In the genomic region with DNA sequence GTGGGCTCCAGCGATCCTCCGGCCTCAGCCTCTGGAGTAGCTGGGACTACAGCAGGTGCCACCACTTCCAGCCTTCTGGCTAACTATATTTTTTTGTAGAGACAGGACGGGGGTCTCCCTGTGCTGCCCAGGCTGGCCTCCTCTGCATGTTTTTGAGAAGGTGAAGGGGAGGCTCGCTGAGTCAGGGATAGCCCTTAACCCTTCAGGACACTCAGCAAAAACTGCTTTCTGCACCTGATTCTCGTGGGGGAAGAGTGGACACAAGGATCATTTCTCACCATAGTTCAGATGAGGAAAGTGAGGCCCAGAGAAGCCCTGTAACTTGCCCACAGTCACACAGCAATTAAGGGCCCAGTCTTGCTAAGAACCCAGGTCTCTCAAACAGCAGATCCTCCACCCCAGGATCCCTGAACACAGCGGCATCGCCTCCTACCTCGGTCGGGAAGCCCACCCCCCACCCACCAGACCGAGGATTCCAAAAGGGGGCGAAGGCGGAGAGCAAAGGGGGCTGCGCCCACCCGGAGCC, we compare ENCODE assay signal across 9 cellular contexts. TPM values are rescaled to one million over a fixed set of nuclear protein-coding genes. Genes with fewer than 3 reads are reported as not detected.
DNase-seq lines count a peak whose midpoint lies in the region; ATAC-seq and TF ChIP-seq lines count a peak whose summit lies in the region.
"Had no signal": no experiment of that assay in that cellular context is flagged by ENCODE, and none has a peak within 500 bp of the region (broad histone marks: within the 10 kb centered on the region; RNA-seq: fewer than 3 reads in every experiment).

No MANE protein-coding gene starts in this region.

- peaks cover 71% of the 10 kb centered on the region for H3K4me1 Mint-ChIP-seq in activated naive CD8-positive, alpha-beta T cell (ENCODE audit: low read depth)
- peaks cover 76 to 91% of the 10 kb centered on the region in 2 donors for H3K4me1 Mint-ChIP-seq in immature natural killer cell
- peaks cover 60 to 90% of the 10 kb centered on the region in 2 donors for H3K4me1 Mint-ChIP-seq in stimulated activated naive B cell treated with anti-CD40 and anti-IgM and Interleukin-4, amounts not matched to agents 10 μg/mL and 1 μg/mL and 100 μg/mL, for 72 hours

- ATAC-seq in stimulated activated naive B cell treated with anti-CD40 and anti-IgM and Interleukin-4, amounts not matched to agents 10 μg/mL and 1 μg/mL and 100 μg/mL, for 72 hours (replicated peaks) = no peak
- no peak for ATAC-seq in HG02759 (IDR thresholded peaks at IDR 0.05; ENCODE audit: unreplicated experiment)

- H3K4me3 ChIP-seq in HFF-Myc (replicated peaks; ENCODE audit: low read depth, low read length) = peak overlapping the region; percentile 30

- H3K9me3 Mint-ChIP-seq in activated naive CD8-positive, alpha-beta T cell (ENCODE audit: low read depth) = no peaks in the 10 kb centered on the region
- H3K9me3 Mint-ChIP-seq in immature natural killer cell = no peaks in the 10 kb centered on the region
- no peaks in the 10 kb centered on the region for H3K9me3 Mint-ChIP-seq in stimulated activated naive B cell treated with anti-CD40 and anti-IgM and Interleukin-4, amounts not matched to agents 10 μg/mL and 1 μg/mL and 100 μg/mL, for 72 hours

- DNase-seq in HFF-Myc (ENCODE audit: extremely low read depth, low read depth) (no peak), immature natural killer cell (no peak), DMS153 (lab: John Stamatoyannopoulos, UW) (no peak), iPS-NIHi11 (ENCODE audit: low spot score) (no peak)
- DNase-seq in stimulated activated naive B cell treated with anti-CD40 and anti-IgM and Interleukin-4, amounts not matched to agents 10 μg/mL and 1 μg/mL and 100 μg/mL, for 72 hours = no peak
- no peak for DNase-seq in stimulated activated naive CD4-positive, alpha-beta T cell treated with Interleukin-2 at 50 U/mL for 16 hours (lab: John Stamatoyannopoulos, UW)
- DNase-seq: NCI-H2081 treated with DMSO at 0.1 percent for 48 hours had no signal

- H3K27ac Mint-ChIP-seq in activated naive CD8-positive, alpha-beta T cell = peak overlapping the region; percentile 58
- H3K27ac Mint-ChIP-seq in immature natural killer cell = peak overlapping the region; percentile 87 to 98 (median 95)
- H3K27ac Mint-ChIP-seq in stimulated activated naive B cell treated with anti-CD40 and anti-IgM and Interleukin-4, amounts not matched to agents 10 μg/mL and 1 μg/mL and 100 μg/mL, for 72 hours = peak overlapping the region; percentile 89

- H3K4me3 Mint-ChIP-seq in activated naive CD8-positive, alpha-beta T cell = peak overlapping the region; percentile 78
- H3K4me3 Mint-ChIP-seq in immature natural killer cell = peak overlapping the region; percentile 79 to 86 (median 83)
- peak overlapping the region; percentile 8 to 42 for H3K4me3 Mint-ChIP-seq in stimulated activated naive B cell treated with anti-CD40 and anti-IgM and Interleukin-4, amounts not matched to agents 10 μg/mL and 1 μg/mL and 100 μg/mL, for 72 hours

- H3K27me3 Mint-ChIP-seq in activated naive CD8-positive, alpha-beta T cell = no peaks in the 10 kb centered on the region
- H3K27me3 Mint-ChIP-seq in immature natural killer cell (ENCODE audit: low read depth in 3 of 3) = peaks cover 8 to 25% (median 9%) of the 10 kb centered on the region in 3 donors
- H3K27me3 Mint-ChIP-seq in stimulated activated naive B cell treated with anti-CD40 and anti-IgM and Interleukin-4, amounts not matched to agents 10 μg/mL and 1 μg/mL and 100 μg/mL, for 72 hours = no peaks in the 10 kb centered on the region

- H3K36me3 Mint-ChIP-seq in activated naive CD8-positive, alpha-beta T cell = no peaks in the 10 kb centered on the region
- no peaks in the 10 kb centered on the region for H3K36me3 Mint-ChIP-seq in immature natural killer cell
- no peaks in the 10 kb centered on the region for H3K36me3 Mint-ChIP-seq in stimulated activated naive B cell treated with anti-CD40 and anti-IgM and Interleukin-4, amounts not matched to agents 10 μg/mL and 1 μg/mL and 100 μg/mL, for 72 hours

- no peak for TF ChIP-seq CTCF in HFF-Myc (IDR thresholded peaks at IDR 0.05; ENCODE audit: low read depth, low read length, missing control alignments)

RNA-seq across cellular contexts. Expression of gene FGR, which starts 1.3 kb away (rescaled TPM):
- polyA plus RNA-seq in immature natural killer cell = 100 to 1,000 TPM; 350 to 654 (median 572) TPM

RNA-seq across cellular contexts. Expression of gene AHDC1, which starts 29.8 kb away (rescaled TPM):
- polyA plus RNA-seq in immature natural killer cell = 1 to 10 TPM in 2 of 3 donors, not detected in 1; 1.2 to 6.3 TPM

RNA-seq across cellular contexts. Expression of gene IFI6, which starts 38.3 kb away (rescaled TPM):
- polyA plus RNA-seq in immature natural killer cell = 100 to 1,000 TPM in 2 of 3 donors, 10 to 100 TPM in 1; 41.3 to 186 (median 177) TPM

Comparison
In these comparisons a context has a peak if more than half of its experiments do, and no peak if none do; other contexts are left out.
1. H3K4me3 Mint-ChIP-seq: peak in every context shown above with its lines; median percentile 83 in immature natural killer cell; 78 in activated naive CD8-positive, alpha-beta T cell; 25 in stimulated activated naive B cell treated with anti-CD40 and anti-IgM and Interleukin-4, amounts not matched to agents 10 μg/mL and 1 μg/mL and 100 μg/mL, for 72 hours.